ENCODE assay signal across 8 cellular contexts in the genomic region with DNA sequence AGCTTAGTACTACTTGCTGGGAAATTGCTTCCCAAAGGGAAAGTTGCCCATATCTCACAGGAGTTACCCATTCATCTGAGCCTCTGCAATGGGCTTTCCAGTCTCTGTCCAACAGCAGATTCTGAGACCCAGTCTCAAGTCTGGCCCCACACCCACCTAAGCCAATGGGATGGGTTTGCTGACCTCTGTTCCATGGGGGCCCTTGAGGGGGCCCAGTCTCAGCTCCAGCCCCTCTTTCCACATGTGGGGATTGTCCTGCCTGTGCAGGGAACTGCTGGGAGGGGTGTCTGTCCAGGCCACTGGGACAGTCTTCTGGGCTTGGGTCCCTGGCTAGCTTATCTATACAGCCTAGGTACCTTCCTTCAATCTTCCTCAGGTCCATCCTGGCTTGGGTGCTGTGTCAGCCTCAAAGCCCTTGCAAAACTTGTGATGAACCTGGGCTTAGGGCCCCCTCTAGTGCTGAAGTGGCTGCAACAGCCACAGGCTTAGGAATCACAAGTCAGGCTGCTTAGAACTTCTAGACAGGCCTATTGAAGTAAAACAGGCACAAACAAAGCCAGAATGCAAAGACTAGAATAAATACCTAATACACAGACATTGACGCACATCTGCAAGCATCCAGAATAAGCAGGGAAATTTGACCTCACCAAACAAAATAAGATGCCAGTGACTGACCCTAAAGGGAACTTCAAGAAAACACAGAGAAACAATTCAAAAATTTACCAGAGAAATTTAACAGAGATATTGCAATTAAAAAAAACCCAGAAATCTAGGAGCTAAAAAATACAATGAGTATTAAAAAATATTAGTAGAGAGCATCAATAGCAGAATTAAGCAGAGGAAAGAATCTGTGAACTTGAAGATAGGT. TPM values are rescaled to one million over a fixed set of nuclear protein-coding genes. Genes with fewer than 3 reads are reported as not detected.
DNase-seq lines count a peak whose midpoint lies in the region; ATAC-seq, FAIRE-seq and TF ChIP-seq lines count a peak whose summit lies in the region.

No MANE protein-coding gene starts in this region.

- no peak overlapping the region for H3K4me3 Mint-ChIP-seq in central memory CD8-positive, alpha-beta T cell

- BruUV-seq in HepG2 (replicated peaks; lab: Mats Ljungman, UMichigan): no TSS peak

- peak overlapping the region; percentile 56; the same call in 1 of the 2 replicates for H3K27ac ChIP-seq in WERI-Rb-1
- no peak overlapping the region for H3K27ac ChIP-seq in HepG2 (ENCODE audit: extremely low read length, insufficient read depth, low read length)

- peak; percentile 90 for ATAC-seq in HG02943 (IDR thresholded peaks at IDR 0.05; ENCODE audit: low read depth, unreplicated experiment)
- ATAC-seq in central memory CD8-positive, alpha-beta T cell (replicated peaks; ENCODE audit: extremely low read depth, poor library complexity, severe bottlenecking): peak; percentile 73
- ATAC-seq in HepG2: peak; percentile 99

- no peak for TF ChIP-seq EP300 in HepG2 (IDR thresholded peaks at IDR 0.05; ENCODE audit: low read depth in 2 of 2, low read length in 2 of 2)
- no peak for TF ChIP-seq EP300 in HepG2 (CRISPR knock-in tag; IDR thresholded peaks at IDR 0.05; ENCODE audit: borderline replicate concordance)

- H3K36me3 Mint-ChIP-seq in central memory CD8-positive, alpha-beta T cell (ENCODE audit: insufficient read depth): no peaks in the 10 kb centered on the region

- peak; percentile 85 for TF ChIP-seq RAD21 in HepG2 (CRISPR knock-in tag; IDR thresholded peaks at IDR 0.05)

- H3K27me3 Mint-ChIP-seq in central memory CD8-positive, alpha-beta T cell: peaks cover 47% of the 10 kb centered on the region

- WGBS in HepG2 (ENCODE audit: low lambda C conversion rate): 6% methylated on average over 1 of the region's 1 CpG

- no peaks in the 10 kb centered on the region for H4K20me1 ChIP-seq in HepG2 (ENCODE audit: insufficient read depth, low read length)

- H3K4me1 ChIP-seq in HepG2 (ENCODE audit: insufficient read depth, low read length): peaks cover 38% of the 10 kb centered on the region

- no peak for TF ChIP-seq POLR2A in HepG2 (IDR thresholded peaks at IDR 0.05; ENCODE audit: insufficient read depth in 1 of 2, low read depth in 2 of 2, low read length in 2 of 2)

- H3K9me3 Mint-ChIP-seq in central memory CD8-positive, alpha-beta T cell: no peaks in the 10 kb centered on the region

- no peaks in the 10 kb centered on the region for H3K27me3 ChIP-seq in WERI-Rb-1 (ENCODE audit: insufficient read depth, low read depth, severe bottlenecking)
- H3K27me3 ChIP-seq in HepG2 (ENCODE audit: control insufficient read depth in 1 of 2, insufficient read depth in 2 of 2, low read length in 2 of 2): no peaks in the 10 kb centered on the region

- no peaks in the 10 kb centered on the region for H3K36me3 ChIP-seq in WERI-Rb-1
- H3K36me3 ChIP-seq in HepG2 (replicated peaks in 1 of 2; ENCODE audit: control insufficient read depth in 1 of 2, insufficient read depth in 2 of 2, low read length in 2 of 2): no peaks in the 10 kb centered on the region

- intact Hi-C loops in HepG2 (cut with micrococcal nuclease; ENCODE audit: unreplicated experiment): loop anchor here (1.0 to 5.0 kb wide), 2 partner anchors 128 to 143 kb away; no protein-coding TSS in a partner anchor

- no peak overlapping the region for H3K9ac ChIP-seq in HepG2 (ENCODE audit: insufficient read depth, low read depth, low read length)

- peak; percentile 87 for TF ChIP-seq CTCF in AG04449 (IDR thresholded peaks at IDR 0.05; ENCODE audit: insufficient read depth, low read length, missing control alignments)
- peak; percentile 81 for TF ChIP-seq CTCF in WERI-Rb-1 (IDR thresholded peaks at IDR 0.05; ENCODE audit: low read depth, low read length)
- peak; percentile 94 for TF ChIP-seq CTCF in HepG2 (CRISPR knock-in tag; IDR thresholded peaks at IDR 0.05)

- no peaks in the 10 kb centered on the region for H3K79me2 ChIP-seq in HepG2 (ENCODE audit: insufficient read depth, low read length)

- no peak overlapping the region for H2AFZ ChIP-seq in HepG2 (ENCODE audit: low read length)

- POLR2A ChIA-PET in AG04449 (lab: Yijun Ruan, JAX) (no interaction called here), HepG2 (lab: Yijun Ruan, JAX) (interaction anchor here (0.5 to 1.0 kb wide), 2 partner anchors 12 to 65 kb away, joined by 3 to 8 read pairs; a partner anchor contains a TSS)

- H3K9me3 ChIP-seq in WERI-Rb-1 (ENCODE audit: severe bottlenecking) (peaks cover 15% of the 10 kb centered on the region), HepG2 (ENCODE audit: low read length) (no peaks in the 10 kb centered on the region)

- in situ Hi-C loops in HepG2 (cut with HindIII; ENCODE audit: extremely low pct_ligation_motif_present, low pct_unique_long_range_greater_than_20kb): loop anchor here (25.0 kb wide), 1 partner anchor 493 kb away; no protein-coding TSS in a partner anchor

- CTCF ChIA-PET in AG04449 (lab: Yijun Ruan, JAX): interaction anchor here (0.6 to 2.7 kb wide), 30 partner anchors 10 to 510 kb away, joined by 3 to 58 read pairs (median 4); a partner anchor contains a TSS
- CTCF ChIA-PET in HepG2 (lab: Yijun Ruan, JAX; ENCODE audit: low intra/inter-chr PET ratio, low total read pairs): interaction anchor here (0.7 to 1.6 kb wide), 2 partner anchors 11 to 143 kb away, joined by 3 to 25 read pairs; a partner anchor contains a TSS

- H3K4me3 ChIP-seq in AG04449 (ENCODE audit: low read depth, low read length) (no peak overlapping the region), WERI-Rb-1 (ENCODE audit: low read depth, low read length) (no peak overlapping the region), HepG2 (replicated peaks in 1 of 3; ENCODE audit: insufficient read depth in 1 of 3, low read depth in 2 of 3, low read length in 3 of 3) (no peak overlapping the region)

- DNase-seq in AG04449 (ENCODE audit: low read depth, low spot score): peak; percentile 31
- peak; percentile 35 for DNase-seq in GM18507 (ENCODE audit: extremely low spot score, insufficient read length, low read depth)
- peak; percentile 29 for DNase-seq in NCI-H2171 (lab: John Stamatoyannopoulos, UW)
- DNase-seq in WERI-Rb-1: peak; percentile 87
- DNase-seq in central memory CD8-positive, alpha-beta T cell (ENCODE audit: low spot score in 2 of 2): peak in 1 of 2 donors; percentile 34
- peak; percentile 73 for DNase-seq in HepG2 (ENCODE audit: low spot score)
- peak; percentile 27 for DNase-seq in stimulated activated CD8-positive, alpha-beta memory T cell treated with anti-CD3 and anti-CD28 coated beads, Interleukin-15, amount 100 ng/mL, for 1 hour (ENCODE audit: low read depth)

- H3K4me1 Mint-ChIP-seq in central memory CD8-positive, alpha-beta T cell: no peaks in the 10 kb centered on the region

- no peak overlapping the region for H3K27ac Mint-ChIP-seq in central memory CD8-positive, alpha-beta T cell (ENCODE audit: low read depth)

- H3K4me2 ChIP-seq in HepG2 (ENCODE audit: low read depth, low read length): 0 out of 2 replicates have a peak overlapping the region, but pooled peaks have one; percentile 18

- FAIRE-seq in GM18507 (lab: Jason Lieb, UNC) (peak; percentile 48), HepG2 (lab: Jason Lieb, UNC) (peak; percentile 15)

RNA-seq across cellular contexts. Expression of a gene that starts 11.7 kb away (rescaled TPM):
- total RNA-seq in HepG2 (2016; rRNA removed; fragmentation: Illumina TruSeq; extraction: Trizol): 12.9 and 16.6 TPM in 2 replicates
- 2.9 and 3.1 TPM in 2 replicates for total RNA-seq in HepG2 (2016; cell fraction: cytosol; rRNA removed; fragmentation: Illumina TruSeq; extraction: Trizol; ENCODE audit: low read depth)
- 12.2 and 14.6 TPM in 2 replicates for total RNA-seq in HepG2 (2016; cell fraction: insoluble cytoplasmic fraction; rRNA removed; fragmentation: Illumina TruSeq; extraction: Trizol)
- 9.2 and 11.0 TPM in 2 replicates for total RNA-seq in HepG2 (2016; cell fraction: membrane; rRNA removed; fragmentation: Illumina TruSeq; extraction: Trizol)
- total RNA-seq in HepG2 (2016; cell fraction: nucleus; rRNA removed; fragmentation: Illumina TruSeq; extraction: Trizol): 14.6 and 19.5 TPM in 2 replicates
- polyA plus RNA-seq in HepG2 (2011; rRNA removed): 24.0 and 26.8 TPM in 2 replicates
- 17.8 and 24.5 TPM in 2 replicates for polyA plus RNA-seq in HepG2 (2011; cell fraction: cytosol; rRNA removed)
- polyA plus RNA-seq in HepG2 (2011; cell fraction: nucleus; rRNA removed): 20.6 and 20.9 TPM in 2 replicates
- polyA plus RNA-seq in HepG2 (2012): 22.2 and 27.3 TPM in 2 replicates
- 3.0 and 3.3 TPM in 2 replicates for polyA plus RNA-seq in HepG2 (2016; cell fraction: cytosol; fragmentation: Illumina TruSeq; extraction: Trizol; ENCODE audit: low read depth)
- polyA plus RNA-seq in HepG2 (2016; cell fraction: insoluble cytoplasmic fraction; fragmentation: Illumina TruSeq; extraction: Trizol; ENCODE audit: low read depth): 32.0 and 38.3 TPM in 2 replicates
- 10.8 and 13.4 TPM in 2 replicates for polyA plus RNA-seq in HepG2 (2016; cell fraction: membrane; fragmentation: Illumina TruSeq; extraction: Trizol; ENCODE audit: low read depth)
- polyA plus RNA-seq in HepG2 (2016; cell fraction: nucleus; fragmentation: Illumina TruSeq; extraction: Trizol; ENCODE audit: insufficient read depth, low read depth): 30.7 and 32.8 TPM in 2 replicates
- polyA minus RNA-seq in HepG2 (2011; rRNA and poly(A)+ RNA removed; ENCODE audit: low replicate concordance): 18.9 and 34.4 TPM in 2 replicates
- polyA minus RNA-seq in HepG2 (2011; cell fraction: cytosol; rRNA and poly(A)+ RNA removed): 10.3 and 10.8 TPM in 2 replicates
- polyA minus RNA-seq in HepG2 (2011; cell fraction: nucleus; rRNA and poly(A)+ RNA removed): 14.8 and 18.3 TPM in 2 replicates

RNA-seq across cellular contexts. Expression of a gene that starts 33.1 kb away (rescaled TPM):
- not detected in 2 replicates for total RNA-seq in HepG2 (2016; rRNA removed; fragmentation: Illumina TruSeq; extraction: Trizol)
- not detected in 2 replicates for total RNA-seq in HepG2 (2016; cell fraction: cytosol; rRNA removed; fragmentation: Illumina TruSeq; extraction: Trizol; ENCODE audit: low read depth)
- total RNA-seq in HepG2 (2016; cell fraction: insoluble cytoplasmic fraction; rRNA removed; fragmentation: Illumina TruSeq; extraction: Trizol): not detected in 2 replicates
- not detected in 2 replicates for total RNA-seq in HepG2 (2016; cell fraction: membrane; rRNA removed; fragmentation: Illumina TruSeq; extraction: Trizol)
- not detected in 2 replicates for total RNA-seq in HepG2 (2016; cell fraction: nucleus; rRNA removed; fragmentation: Illumina TruSeq; extraction: Trizol)
- polyA plus RNA-seq in HepG2 (2011; rRNA removed): not detected in 2 replicates
- polyA plus RNA-seq in HepG2 (2011; cell fraction: cytosol; rRNA removed): not detected in 2 replicates
- polyA plus RNA-seq in HepG2 (2011; cell fraction: nucleus; rRNA removed): not detected in 2 replicates
- not detected in 2 replicates for polyA plus RNA-seq in HepG2 (2012)
- polyA plus RNA-seq in HepG2 (2016; cell fraction: cytosol; fragmentation: Illumina TruSeq; extraction: Trizol; ENCODE audit: low read depth): not detected in 2 replicates
- not detected in 2 replicates for polyA plus RNA-seq in HepG2 (2016; cell fraction: insoluble cytoplasmic fraction; fragmentation: Illumina TruSeq; extraction: Trizol; ENCODE audit: low read depth)
- not detected in 2 replicates for polyA plus RNA-seq in HepG2 (2016; cell fraction: membrane; fragmentation: Illumina TruSeq; extraction: Trizol; ENCODE audit: low read depth)
- not detected in 2 replicates for polyA plus RNA-seq in HepG2 (2016; cell fraction: nucleus; fragmentation: Illumina TruSeq; extraction: Trizol; ENCODE audit: insufficient read depth, low read depth)
- polyA minus RNA-seq in HepG2 (2011; rRNA and poly(A)+ RNA removed; ENCODE audit: low replicate concordance): not detected in 2 replicates
- polyA minus RNA-seq in HepG2 (2011; cell fraction: cytosol; rRNA and poly(A)+ RNA removed): not detected in 2 replicates
- polyA minus RNA-seq in HepG2 (2011; cell fraction: nucleus; rRNA and poly(A)+ RNA removed): not detected in 2 replicates
